Comparison of ENCODE assay signal across 13 cellular contexts in the genomic region with DNA sequence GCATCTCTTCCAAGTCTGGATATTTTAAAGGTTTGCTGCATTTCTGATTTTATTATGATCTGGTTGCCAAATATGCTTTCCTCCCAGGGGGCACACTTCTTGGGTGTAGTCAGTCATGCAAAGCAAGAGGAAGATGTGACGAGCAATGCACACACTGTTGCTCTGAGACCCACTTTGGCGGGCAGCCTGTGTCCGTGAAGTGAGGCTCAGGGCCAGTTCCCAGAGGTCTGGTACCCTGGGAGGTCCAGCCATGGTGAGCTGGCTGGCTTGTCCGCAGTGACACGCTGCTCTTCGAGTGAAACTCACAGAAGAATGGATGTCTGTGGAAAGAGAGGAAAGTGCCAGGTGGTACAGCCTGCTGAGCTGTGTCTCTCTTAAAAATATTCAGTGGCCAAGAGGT. TPM values are rescaled to one million over a fixed set of nuclear protein-coding genes. Genes with fewer than 3 reads are reported as not detected.
DNase-seq lines count a peak whose midpoint lies in the region; ATAC-seq and TF ChIP-seq lines count a peak whose summit lies in the region.
"Had no signal": no experiment of that assay in that cellular context is flagged by ENCODE, and none has a peak within 500 bp of the region (broad histone marks: within the 10 kb centered on the region; RNA-seq: fewer than 3 reads in every experiment).

No MANE protein-coding gene starts in this region.

- H3K9me2 ChIP-seq in Karpas-422 (replicated peaks; ENCODE audit: insufficient read depth, low read length), result no peaks in the 10 kb centered on the region

- peak overlapping the region; percentile 65 for H3K9ac ChIP-seq in Karpas-422 (ENCODE audit: low read length)

- no peaks in the 10 kb centered on the region; the same call in 1 of the 2 replicates for H4K20me1 ChIP-seq in Karpas-422 (ENCODE audit: insufficient read depth, low read depth, low read length)
- peaks cover 31% of the 10 kb centered on the region for H4K20me1 ChIP-seq in osteoblast (ENCODE audit: insufficient read depth, low read length)

- H3K79me2 ChIP-seq in Karpas-422 (ENCODE audit: low read length), result no peaks in the 10 kb centered on the region
- H3K79me2 ChIP-seq in osteoblast (ENCODE audit: insufficient read depth, low read length), result no peaks in the 10 kb centered on the region

- H3K4me1 ChIP-seq in Karpas-422 (ENCODE audit: low read length), result peaks cover 45% of the 10 kb centered on the region
- peaks cover 27% of the 10 kb centered on the region for H3K4me1 ChIP-seq in osteoblast (ENCODE audit: insufficient read depth, low read length)

- H2AFZ ChIP-seq in Karpas-422 (ENCODE audit: low read length), result no peak overlapping the region
- H2AFZ ChIP-seq in osteoblast (ENCODE audit: low read length), result no peak overlapping the region
- H2AFZ ChIP-seq: PC-9 had no signal

- H3K36me3 ChIP-seq in Karpas-422 (ENCODE audit: insufficient read depth, low read length) (no peaks in the 10 kb centered on the region), osteoblast (ENCODE audit: insufficient read depth, low read length) (no peaks in the 10 kb centered on the region)

- H3K27me3 ChIP-seq in Karpas-422 (ENCODE audit: low read length) (no peaks in the 10 kb centered on the region), osteoblast (ENCODE audit: insufficient read depth, low read length) (no peaks in the 10 kb centered on the region)

- TF ChIP-seq CTCF in fibroblast of the aortic adventitia (IDR thresholded peaks at IDR 0.05; ENCODE audit: insufficient read depth, low read length) (no peak), osteoblast (IDR thresholded peaks at IDR 0.05; ENCODE audit: extremely low read depth, low read depth, low read length) (no peak)

- no peaks in the 10 kb centered on the region for H3K9me3 ChIP-seq in Karpas-422 (ENCODE audit: low read length)
- no peaks in the 10 kb centered on the region for H3K9me3 ChIP-seq in osteoblast (ENCODE audit: low read depth, low read length)

- H3K4me3 ChIP-seq in Karpas-422 (ENCODE audit: low read length) (peak overlapping the region; percentile 67), fibroblast of the aortic adventitia (ENCODE audit: low read depth, low read length) (no peak overlapping the region), osteoblast (ENCODE audit: insufficient read depth, low read length) (peak overlapping the region; percentile 29)
- H3K4me3 ChIP-seq: PC-9 had no signal

- H3K27ac ChIP-seq in Karpas-422 (ENCODE audit: low read length) (peak overlapping the region; percentile 91), osteoblast (ENCODE audit: low read depth, low read length) (peak overlapping the region; percentile 94)
- H3K27ac ChIP-seq: PC-9 had no signal

- DNase-seq in AG20443 (ENCODE audit: low spot score) (peak; percentile 66), Karpas-422 (peak; percentile 90), fibroblast of the aortic adventitia (ENCODE audit: low read depth) (peak; percentile 83), osteoblast (ENCODE audit: insufficient read length, low spot score, missing footprints) (peak; percentile 94), NCI-H146 treated with DMSO at 0.1 percent for 48 hours (lab: John Stamatoyannopoulos, UW; ENCODE audit: unreplicated experiment) (no peak), NCI-H1092 (lab: John Stamatoyannopoulos, UW) (no peak)
- DNase-seq: activated CD4-positive, alpha-beta memory T cell treated with anti-CD3 and anti-CD28 coated beads, Interleukin-2, amount 10 ng/mL, durations not matched to agents 7 days and 5 days; activated naive CD4-positive, alpha-beta T cell treated with Interleukin-2 at 50 U/mL for 16 hours; natural killer cell; PC-9; T-helper 2 cell had no signal

- H3K4me2 ChIP-seq in Karpas-422 (ENCODE audit: low read depth, low read length, poor library complexity, severe bottlenecking), result peak overlapping the region; percentile 86
- H3K4me2 ChIP-seq in osteoblast (ENCODE audit: insufficient read depth, low read length), result peak overlapping the region; percentile 71
- H3K4me2 ChIP-seq: PC-9 had no signal

- ATAC-seq in HG03280 (IDR thresholded peaks at IDR 0.05; ENCODE audit: unreplicated experiment) (no peak), HG03196 (IDR thresholded peaks at IDR 0.05; ENCODE audit: unreplicated experiment) (no peak)
- ATAC-seq: natural killer cell had no signal

RNA-seq across cellular contexts. Expression of gene EDN2, which starts 52.8 kb away (rescaled TPM):
- not detected in 2 replicates for total RNA-seq in Karpas-422 (2014; rRNA removed; shearing (Covaris generic); ENCODE audit: low replicate concordance)
- total RNA-seq in fibroblast of the aortic adventitia (ENCODE audit: low replicate concordance) (not detected in 2 replicates), osteoblast (not detected in 2 replicates)
- total RNA-seq: activated CD4-positive, alpha-beta memory T cell treated with anti-CD3 and anti-CD28 coated beads, Interleukin-2, amount 10 ng/mL, durations not matched to agents 7 days and 5 days had no signal

Comparison
In these comparisons a context has a peak if more than half of its experiments do, and no peak if none do; other contexts are left out.
1. DNase-seq: peak in AG20443 (single experiment), Karpas-422 (single experiment), fibroblast of the aortic adventitia (single experiment) and osteoblast (single experiment); none in NCI-H146 treated with DMSO at 0.1 percent for 48 hours (single experiment) and NCI-H1092 (single experiment).